Comparison of ENCODE assay signal across 26 cellular contexts in genomic region chr1:11334261-11334804, GRCh38.
"Had no signal": no experiment of that assay in that cellular context is flagged by ENCODE, and none has a peak within 500 bp of the region (broad histone marks: within the 10 kb centered on the region; RNA-seq: fewer than 3 reads in every experiment).

No MANE protein-coding gene starts in this region.

- H3K4me2 ChIP-seq: hepatocyte had no signal

- H3K4me3 ChIP-seq: breast epithelium, esophagus muscularis mucosa, hepatocyte, left ventricle myocardium inferior, spleen, thyroid gland had no signal

- H3K27ac Mint-ChIP-seq: activated CD4-positive, alpha-beta T cell treated with anti-CD3 and anti-CD28 coated beads, Interleukin-2, amount 10 ng/mL, durations not matched to agents 7 days and 5 days; activated CD8-positive, alpha-beta T cell treated with anti-CD3 and anti-CD28 coated beads for 36 hours; activated naive CD8-positive, alpha-beta T cell treated with anti-CD3 and anti-CD28 coated beads, Interleukin-2, amount 10 ng/mL, durations not matched to agents 7 days and 5 days; activated T-cell treated with anti-CD3 and anti-CD28 coated beads, Interleukin-2, amount 50 U/mL, for 24 hours; activated T-helper 17 cell treated with anti-CD3 and anti-CD28 coated beads, Interleukin-2, amount 50 U/mL, for 72 hours; mesothelial cell of epicardium; nephron; stimulated activated naive CD8-positive, alpha-beta T cell treated with anti-CD3 and anti-CD28 coated beads, Interleukin-15, Interleukin-2, amounts not matched to agents 100 ng/mL and 50 ng/mL, for 24 hours had no signal

- H3K9me3 Mint-ChIP-seq: activated CD4-positive, alpha-beta T cell treated with anti-CD3 and anti-CD28 coated beads, Interleukin-2, amount 10 ng/mL, durations not matched to agents 7 days and 5 days; activated CD8-positive, alpha-beta T cell treated with anti-CD3 and anti-CD28 coated beads for 36 hours; activated naive CD8-positive, alpha-beta T cell treated with anti-CD3 and anti-CD28 coated beads, Interleukin-2, amount 10 ng/mL, durations not matched to agents 7 days and 5 days; activated T-cell treated with anti-CD3 and anti-CD28 coated beads, Interleukin-2, amount 50 U/mL, for 24 hours; activated T-helper 17 cell treated with anti-CD3 and anti-CD28 coated beads, Interleukin-2, amount 50 U/mL, for 72 hours; central memory CD8-positive, alpha-beta T cell; mesothelial cell of epicardium; nephron; stimulated activated naive CD8-positive, alpha-beta T cell treated with anti-CD3 and anti-CD28 coated beads, Interleukin-15, Interleukin-2, amounts not matched to agents 100 ng/mL and 50 ng/mL, for 24 hours had no signal

- H3K36me3 ChIP-seq: breast epithelium, esophagus muscularis mucosa, left ventricle myocardium inferior, spleen, thyroid gland had no signal

- H3K4me3 Mint-ChIP-seq: activated CD4-positive, alpha-beta T cell treated with anti-CD3 and anti-CD28 coated beads, Interleukin-2, amount 10 ng/mL, durations not matched to agents 7 days and 5 days; activated CD8-positive, alpha-beta T cell treated with anti-CD3 and anti-CD28 coated beads for 36 hours; activated naive CD8-positive, alpha-beta T cell treated with anti-CD3 and anti-CD28 coated beads, Interleukin-2, amount 10 ng/mL, durations not matched to agents 7 days and 5 days; activated T-cell treated with anti-CD3 and anti-CD28 coated beads, Interleukin-2, amount 50 U/mL, for 24 hours; activated T-helper 17 cell treated with anti-CD3 and anti-CD28 coated beads, Interleukin-2, amount 50 U/mL, for 72 hours; mesothelial cell of epicardium; nephron; stimulated activated naive CD8-positive, alpha-beta T cell treated with anti-CD3 and anti-CD28 coated beads, Interleukin-15, Interleukin-2, amounts not matched to agents 100 ng/mL and 50 ng/mL, for 24 hours had no signal

- H3K36me3 Mint-ChIP-seq: activated naive CD8-positive, alpha-beta T cell treated with anti-CD3 and anti-CD28 coated beads, Interleukin-2, amount 10 ng/mL, durations not matched to agents 7 days and 5 days; mesothelial cell of epicardium had no signal

- H3K27me3 ChIP-seq: breast epithelium, hepatocyte, thyroid gland had no signal

- ATAC-seq: activated CD8-positive, alpha-beta T cell treated with anti-CD3 and anti-CD28 coated beads for 36 hours; activated T-helper 17 cell treated with anti-CD3 and anti-CD28 coated beads, Interleukin-2, amount 50 U/mL, for 72 hours had no signal

- H3K27ac ChIP-seq: breast epithelium, esophagus muscularis mucosa, hepatocyte, left ventricle myocardium inferior, thyroid gland, VCaP had no signal

- DNase-seq: activated CD4-positive, alpha-beta T cell treated with anti-CD3 and anti-CD28 coated beads, Interleukin-2, amount 10 ng/mL, durations not matched to agents 7 days and 5 days; activated CD4-positive, CD25-positive, alpha-beta regulatory T cell treated with anti-CD3 and anti-CD28 coated beads, Interleukin-2, amount 50 U/mL, for 72 hours; activated CD8-positive, alpha-beta T cell treated with anti-CD3 and anti-CD28 coated beads for 36 hours; activated naive CD4-positive, alpha-beta T cell treated with Interleukin-2 at 50 U/mL for 16 hours; activated naive CD8-positive, alpha-beta T cell treated with anti-CD3 and anti-CD28 coated beads, Interleukin-2, amount 10 ng/mL, durations not matched to agents 7 days and 5 days; activated T-cell treated with anti-CD3 and anti-CD28 coated beads, Interleukin-2, amount 50 U/mL, for 24 hours; amniotic stem cell; effector memory CD4-positive, alpha-beta T cell; glutamatergic neuron; left ventricle myocardium inferior; retina; spleen; stimulated activated CD4-positive, alpha-beta T cell treated with anti-CD3 and anti-CD28 coated beads, Interleukin-4, amount 100 ng/mL, for 24 hours; substantia nigra; thyroid gland had no signal

- H3K4me1 ChIP-seq: breast epithelium, left ventricle myocardium inferior, thyroid gland had no signal

- H2AFZ ChIP-seq: hepatocyte had no signal

- H3K9me3 ChIP-seq: breast epithelium, esophagus muscularis mucosa, left ventricle myocardium inferior, spleen, thyroid gland had no signal

- H3K79me2 ChIP-seq: hepatocyte had no signal

- H3K4me1 Mint-ChIP-seq: activated T-helper 17 cell treated with anti-CD3 and anti-CD28 coated beads, Interleukin-2, amount 50 U/mL, for 72 hours had no signal

- FAIRE-seq: colon, frontal cortex had no signal
